Comparison of ENCODE assay signal across 2 cellular contexts in genomic region chr4:98919996-98920395, GRCh38.
TF ChIP-seq lines count a peak whose summit lies in the region.

No MANE protein-coding gene starts in this region.

TF ChIP-seq in A549, 52 proteins besides CTCF, POLR2A, EP300 and RAD21:
- no peak for TF ChIP-seq ZC3H11A (IDR thresholded peaks at IDR 0.05)
- TF ChIP-seq RFX5 (IDR thresholded peaks at IDR 0.05) = no peak
- no peak for TF ChIP-seq FOSL2 (IDR thresholded peaks at IDR 0.05)
- no peak for TF ChIP-seq FOSL2 (CRISPR knock-in tag; IDR thresholded peaks at IDR 0.05)
- TF ChIP-seq HMGXB4 (CRISPR knock-in tag; IDR thresholded peaks at IDR 0.05; ENCODE audit: borderline replicate concordance) = no peak
- no peak for TF ChIP-seq REST (IDR thresholded peaks at IDR 0.05)
- no peak for TF ChIP-seq RNF2 (IDR thresholded peaks at IDR 0.05; ENCODE audit: borderline replicate concordance, low read depth)
- no peak for TF ChIP-seq TFCP2L1 (CRISPR knock-in tag; IDR thresholded peaks at IDR 0.05)

TF ChIP-seq in K562, 482 proteins besides CTCF, POLR2A, EP300 and RAD21:
- TF ChIP-seq SIRT6 (IDR thresholded peaks at IDR 0.05; ENCODE audit: low read depth, low read length) (no peak), TCF7 (IDR thresholded peaks at IDR 0.05; ENCODE audit: borderline replicate concordance) (no peak), RAD51 (IDR thresholded peaks at IDR 0.05; ENCODE audit: borderline replicate concordance, low read depth) (no peak), ETV6 (IDR thresholded peaks at IDR 0.05; ENCODE audit: borderline replicate concordance in 1 of 2, low read depth in 2 of 2, low read length in 1 of 2) (no peak), ETV6 (CRISPR knock-in tag; IDR thresholded peaks at IDR 0.05; ENCODE audit: borderline replicate concordance) (no peak), ZNF444 (CRISPR knock-in tag; IDR thresholded peaks at IDR 0.05) (no peak), TBP (optimal IDR thresholded peaks at IDR 0.05; ENCODE audit: low read depth, low read length) (no peak)
